1 cellular context compared by ENCODE assay signal in genomic region chr2:200761168-200761715, GRCh38.
TF ChIP-seq lines count a peak whose summit lies in the region.

No MANE protein-coding gene starts in this region.

TF ChIP-seq in WTC11, 78 proteins besides CTCF, POLR2A, EP300 and RAD21 (continued from another document):
- TF ChIP-seq RORB (CRISPR knock-in tag; IDR thresholded peaks at IDR 0.05) (no peak), NR1H2 (CRISPR knock-in tag; IDR thresholded peaks at IDR 0.05) (no peak), ARID4B (CRISPR knock-in tag; IDR thresholded peaks at IDR 0.05; ENCODE audit: borderline replicate concordance) (no peak), TEAD4 (CRISPR knock-in tag; IDR thresholded peaks at IDR 0.05) (no peak), TCF7 (CRISPR knock-in tag; IDR thresholded peaks at IDR 0.05; ENCODE audit: low read depth) (no peak), ELF4 (CRISPR knock-in tag; IDR thresholded peaks at IDR 0.05; ENCODE audit: low read depth) (no peak), HMGXB4 (CRISPR knock-in tag; IDR thresholded peaks at IDR 0.05) (no peak), ZNF532 (CRISPR knock-in tag; IDR thresholded peaks at IDR 0.05; ENCODE audit: borderline replicate concordance) (no peak)
